ENCODE assay signal across 27 cellular contexts in the genomic region with DNA sequence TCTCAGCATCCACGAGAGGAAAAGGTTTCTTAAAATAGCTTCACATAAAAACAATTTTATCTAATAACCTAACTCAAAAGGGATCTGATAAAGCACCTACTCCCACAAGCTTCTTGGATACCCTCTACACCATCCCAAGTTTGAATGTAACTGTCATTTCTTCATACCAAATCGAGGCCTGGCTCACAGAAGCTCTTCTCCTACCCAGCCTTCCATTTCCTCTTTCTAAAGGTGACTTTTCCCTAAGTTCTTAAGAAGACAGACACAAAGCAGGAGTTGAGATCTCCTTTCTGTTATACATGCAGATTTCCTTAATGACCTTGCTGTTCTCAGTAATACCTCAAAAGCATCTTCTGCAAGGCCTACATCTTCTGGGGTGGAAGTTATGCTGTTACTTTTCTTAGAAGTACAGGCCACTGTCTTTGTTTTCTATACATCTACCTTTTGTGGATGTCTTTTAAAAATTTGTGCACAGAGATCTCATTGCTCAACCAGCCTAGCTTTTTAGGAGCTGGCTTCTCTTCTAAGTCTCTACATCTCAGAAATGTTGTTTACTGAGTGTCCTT. TPM values are rescaled to one million over a fixed set of nuclear protein-coding genes. Genes with fewer than 3 reads are reported as not detected.
DNase-seq lines count a peak whose midpoint lies in the region; ATAC-seq and TF ChIP-seq lines count a peak whose summit lies in the region.
"Had no signal": no experiment of that assay in that cellular context is flagged by ENCODE, and none has a peak within 500 bp of the region (broad histone marks: within the 10 kb centered on the region; RNA-seq: fewer than 3 reads in every experiment).

No MANE protein-coding gene starts in this region.

- H3K9me3 ChIP-seq in HUES48 (ENCODE audit: control insufficient read depth, insufficient read depth, low read length) (no peaks in the 10 kb centered on the region), OCI-LY7 (ENCODE audit: low read length) (no peaks in the 10 kb centered on the region)
- H3K9me3 ChIP-seq: ascending aorta, BLaER1, left lung, sigmoid colon had no signal

- no peaks in the 10 kb centered on the region for H3K79me2 ChIP-seq in OCI-LY7 (ENCODE audit: insufficient read depth, low read depth, low read length)

- H3K4me2 ChIP-seq in OCI-LY7 (ENCODE audit: low read length) = no peak overlapping the region
- H3K4me2 ChIP-seq: BLaER1 had no signal

- ATAC-seq in GM18861 (IDR thresholded peaks at IDR 0.05; ENCODE audit: unreplicated experiment) (no peak), HG02884 (IDR thresholded peaks at IDR 0.05; ENCODE audit: unreplicated experiment) (no peak)
- ATAC-seq: left lung had no signal

- H3K9me2 ChIP-seq in OCI-LY7 (ENCODE audit: insufficient read depth, low read length) = no peaks in the 10 kb centered on the region

- H3K4me3 ChIP-seq in HUES48 (ENCODE audit: low read depth, low read length) (no peak overlapping the region), OCI-LY7 (ENCODE audit: low read depth, low read length, poor library complexity, severe bottlenecking) (no peak overlapping the region)
- H3K4me3 ChIP-seq: ascending aorta, BLaER1, dorsolateral prefrontal cortex, left lung, sigmoid colon had no signal

- no peaks in the 10 kb centered on the region for H4K20me1 ChIP-seq in OCI-LY7 (ENCODE audit: insufficient read depth, low read length)
- H4K20me1 ChIP-seq: BLaER1 had no signal

- no peak overlapping the region for H3K9ac ChIP-seq in HUES48 (ENCODE audit: low read depth, low read length)
- H3K9ac ChIP-seq: BLaER1 had no signal

- POLR2A ChIA-PET in activated CD4-positive, alpha-beta memory T cell treated with anti-CD3 and anti-CD28 coated beads, Interleukin-2, amount 10 ng/mL, durations not matched to agents 7 days and 5 days (lab: Charles Lee) = interaction anchor here (1.2 to 6.4 kb wide), 4 partner anchors 28 to 45 kb away, joined by 3 to 83 read pairs (median 6); a partner anchor contains a TSS
- POLR2A ChIA-PET in activated CD4-positive, alpha-beta memory T cell treated with anti-CD3 and anti-CD28 coated beads for 36 hours (lab: Charles Lee) = interaction anchor here (0.6 to 1.1 kb wide), 2 partner anchors 37 to 372 kb away, joined by 3 to 4 read pairs; a partner anchor contains a TSS
- POLR2A ChIA-PET in OCI-LY7 (lab: Charles Lee) = interaction anchor here (0.5 to 4.0 kb wide), 14 partner anchors 11 to 1603 kb away, joined by 3 to 25 read pairs (median 4); no protein-coding TSS in a partner anchor

- H3K27ac Mint-ChIP-seq in activated CD4-positive, alpha-beta memory T cell treated with anti-CD3 and anti-CD28 coated beads, Interleukin-2, amount 10 ng/mL, durations not matched to agents 7 days and 5 days = peak overlapping the region; percentile 67
- no peak overlapping the region for H3K27ac Mint-ChIP-seq in activated CD4-positive, alpha-beta memory T cell treated with anti-CD3 and anti-CD28 coated beads for 36 hours
- no peak overlapping the region for H3K27ac Mint-ChIP-seq in neural crest cell (ENCODE audit: unreplicated experiment)
- H3K27ac Mint-ChIP-seq: nephron progenitor cell, progenitor cell of endocrine pancreas had no signal

- no TSS peak for BruUV-seq in OCI-LY7 (replicated peaks; lab: Mats Ljungman, UMichigan)

- H3K27ac ChIP-seq in HUES48 (ENCODE audit: low read depth, low read length) (peak overlapping the region; percentile 1), OCI-LY7 (ENCODE audit: low read depth, low read length, poor library complexity, severe bottlenecking) (no peak overlapping the region)
- H3K27ac ChIP-seq: BLaER1, epithelial cell of prostate, left lung, sigmoid colon had no signal

- H3K36me3 ChIP-seq in HUES48 (ENCODE audit: control insufficient read depth, insufficient read depth, low read length) = no peaks in the 10 kb centered on the region; the same call in 1 of the 2 replicates
- H3K36me3 ChIP-seq in OCI-LY7 (ENCODE audit: insufficient read depth, low read length) = no peaks in the 10 kb centered on the region
- H3K36me3 ChIP-seq: ascending aorta, left lung, sigmoid colon had no signal

- peaks cover 52% of the 10 kb centered on the region for H3K4me1 Mint-ChIP-seq in activated CD4-positive, alpha-beta memory T cell treated with anti-CD3 and anti-CD28 coated beads, Interleukin-2, amount 10 ng/mL, durations not matched to agents 7 days and 5 days
- H3K4me1 Mint-ChIP-seq in activated CD4-positive, alpha-beta memory T cell treated with anti-CD3 and anti-CD28 coated beads for 36 hours (ENCODE audit: low read depth) = peaks cover 18% of the 10 kb centered on the region
- H3K4me1 Mint-ChIP-seq in neural crest cell = peaks cover 28% of the 10 kb centered on the region

- H3K4me3 Mint-ChIP-seq in activated CD4-positive, alpha-beta memory T cell treated with anti-CD3 and anti-CD28 coated beads, Interleukin-2, amount 10 ng/mL, durations not matched to agents 7 days and 5 days = peak overlapping the region; percentile 2
- no peak overlapping the region for H3K4me3 Mint-ChIP-seq in activated CD4-positive, alpha-beta memory T cell treated with anti-CD3 and anti-CD28 coated beads for 36 hours
- peak overlapping the region; percentile 31 for H3K4me3 Mint-ChIP-seq in neural crest cell
- H3K4me3 Mint-ChIP-seq: nephron progenitor cell had no signal

- TF ChIP-seq CTCF in OCI-LY7 (conservative IDR thresholded peaks at IDR 0.05; ENCODE audit: low read length) (no peak), neural crest cell (conservative IDR thresholded peaks at IDR 0.05) (no peak)

- H3K4me1 ChIP-seq in HUES48 (ENCODE audit: control insufficient read depth, insufficient read depth, low read length) (peaks cover 13% of the 10 kb centered on the region), OCI-LY7 (ENCODE audit: insufficient read depth, low read length, poor library complexity, severe bottlenecking) (peaks cover 41% of the 10 kb centered on the region)

- intact Hi-C loops in activated CD4-positive, alpha-beta memory T cell treated with anti-CD3 and anti-CD28 coated beads for 36 hours (cut with micrococcal nuclease) = no loop called here
- intact Hi-C loops in OCI-LY7 (cut with micrococcal nuclease; ENCODE audit: unreplicated experiment) = no loop called here

- H3K36me3 Mint-ChIP-seq in activated CD4-positive, alpha-beta memory T cell treated with anti-CD3 and anti-CD28 coated beads, Interleukin-2, amount 10 ng/mL, durations not matched to agents 7 days and 5 days (ENCODE audit: low read depth) = peaks cover 6% of the 10 kb centered on the region
- H3K36me3 Mint-ChIP-seq in activated CD4-positive, alpha-beta memory T cell treated with anti-CD3 and anti-CD28 coated beads for 36 hours = no peaks in the 10 kb centered on the region
- peaks cover 9% of the 10 kb centered on the region for H3K36me3 Mint-ChIP-seq in neural crest cell (ENCODE audit: low read depth)

- H2AFZ ChIP-seq in OCI-LY7 (ENCODE audit: low read length) = 0 out of 2 replicates have a peak overlapping the region, but pooled peaks have one; percentile 13

- H3K27me3 Mint-ChIP-seq in activated CD4-positive, alpha-beta memory T cell treated with anti-CD3 and anti-CD28 coated beads, Interleukin-2, amount 10 ng/mL, durations not matched to agents 7 days and 5 days = no peaks in the 10 kb centered on the region
- no peaks in the 10 kb centered on the region for H3K27me3 Mint-ChIP-seq in activated CD4-positive, alpha-beta memory T cell treated with anti-CD3 and anti-CD28 coated beads for 36 hours
- H3K27me3 Mint-ChIP-seq in neural crest cell (ENCODE audit: low read depth) = no peaks in the 10 kb centered on the region

- CTCF ChIA-PET in activated CD4-positive, alpha-beta memory T cell treated with anti-CD3 and anti-CD28 coated beads, Interleukin-2, amount 10 ng/mL, durations not matched to agents 7 days and 5 days (lab: Charles Lee) = interaction anchor here (0.8 to 1.1 kb wide), 2 partner anchors 15 to 145 kb away, joined by 3 read pairs; no protein-coding TSS in a partner anchor
- CTCF ChIA-PET in activated CD4-positive, alpha-beta memory T cell treated with anti-CD3 and anti-CD28 coated beads for 36 hours (lab: Charles Lee) = interaction anchor here (0.7 kb wide), 1 partner anchor 426 kb away, joined by 3 read pairs; no protein-coding TSS in a partner anchor
- CTCF ChIA-PET in OCI-LY7 (lab: Charles Lee; ENCODE audit: unreplicated experiment) = interaction anchor here (0.6 kb wide), 1 partner anchor 55 kb away, joined by 4 read pairs; no protein-coding TSS in a partner anchor

- peaks cover 7% of the 10 kb centered on the region; the same call in 1 of the 2 replicates for H3K27me3 ChIP-seq in HUES48 (ENCODE audit: control insufficient read depth, insufficient read depth, low read length)
- H3K27me3 ChIP-seq: ascending aorta, BLaER1, dorsolateral prefrontal cortex, sigmoid colon had no signal

- no peaks in the 10 kb centered on the region for H3K9me3 Mint-ChIP-seq in activated CD4-positive, alpha-beta memory T cell treated with anti-CD3 and anti-CD28 coated beads, Interleukin-2, amount 10 ng/mL, durations not matched to agents 7 days and 5 days
- no peaks in the 10 kb centered on the region for H3K9me3 Mint-ChIP-seq in activated CD4-positive, alpha-beta memory T cell treated with anti-CD3 and anti-CD28 coated beads for 36 hours
- peaks cover 4% of the 10 kb centered on the region for H3K9me3 Mint-ChIP-seq in neural crest cell

- no peak for DNase-seq in activated CD4-positive, alpha-beta memory T cell treated with anti-CD3 and anti-CD28 coated beads, Interleukin-2, amount 10 ng/mL, durations not matched to agents 7 days and 5 days
- DNase-seq in activated CD4-positive, alpha-beta memory T cell treated with anti-CD3 and anti-CD28 coated beads for 36 hours = no peak
- DNase-seq in OCI-LY7 (ENCODE audit: low spot score) = no peak
- no peak for DNase-seq in neural crest cell (ENCODE audit: low read depth, low spot score)
- no peak for DNase-seq in HuH-7.5 (ENCODE audit: low spot score)
- DNase-seq: activated naive CD4-positive, alpha-beta T cell; activated T-cell treated with anti-CD3 and anti-CD28 coated beads, Interleukin-2, amount 50 U/mL, for 1 hour; COR-L47; DND-41; dorsolateral prefrontal cortex; H7; left lung; NCI-H1092; NCI-H1930; nephron progenitor cell; sigmoid colon; stimulated activated CD4-positive, alpha-beta T cell treated with anti-CD3 and anti-CD28 coated beads, Interleukin-15, amount 100 ng/mL, for 24 hours; trophoblast cell had no signal

RNA-seq across cellular contexts. Expression of a gene that starts 3.4 kb away (rescaled TPM):
- total RNA-seq in activated CD4-positive, alpha-beta memory T cell treated with anti-CD3 and anti-CD28 coated beads, Interleukin-2, amount 10 ng/mL, durations not matched to agents 7 days and 5 days = not detected
- under 1 TPM in 1 of 2 experiments, not detected in 1; 0.14 TPM for total RNA-seq in activated CD4-positive, alpha-beta memory T cell treated with anti-CD3 and anti-CD28 coated beads for 36 hours
- total RNA-seq in OCI-LY7 (2014; rRNA removed; shearing (Covaris generic)) = 0.08 and 0.47 TPM in 2 replicates
- total RNA-seq in OCI-LY7 (2022) (0.17 and 0.39 TPM in 2 replicates), neural crest cell (0.12 and 0.16 TPM in 2 replicates)
- total RNA-seq: ascending aorta, fibroblast of villous mesenchyme, H7, mononuclear cell, sigmoid colon had no signal

RNA-seq across cellular contexts. Expression of a gene that starts 3.4 kb away (rescaled TPM):
- total RNA-seq in activated CD4-positive, alpha-beta memory T cell treated with anti-CD3 and anti-CD28 coated beads, Interleukin-2, amount 10 ng/mL, durations not matched to agents 7 days and 5 days = 1 to 10 TPM; 5.6 to 6.0 TPM
- total RNA-seq in activated CD4-positive, alpha-beta memory T cell treated with anti-CD3 and anti-CD28 coated beads for 36 hours = 1 to 10 TPM; 2.8 to 2.9 TPM
- 2.2 and 2.8 TPM in 2 replicates for total RNA-seq in OCI-LY7 (2014; rRNA removed; shearing (Covaris generic))
- total RNA-seq in OCI-LY7 (2022) (3.3 and 3.9 TPM in 2 replicates), neural crest cell (8.6 and 10.1 TPM in 2 replicates)

RNA-seq across cellular contexts. Expression of a gene that starts 36.1 kb away (rescaled TPM):
- total RNA-seq in activated CD4-positive, alpha-beta memory T cell treated with anti-CD3 and anti-CD28 coated beads, Interleukin-2, amount 10 ng/mL, durations not matched to agents 7 days and 5 days = 10 to 100 TPM; 14.9 to 15.6 TPM
- total RNA-seq in activated CD4-positive, alpha-beta memory T cell treated with anti-CD3 and anti-CD28 coated beads for 36 hours = 10 to 100 TPM; 12.8 to 14.0 TPM
- total RNA-seq in OCI-LY7 (2014; rRNA removed; shearing (Covaris generic)) = 12.0 and 13.1 TPM in 2 replicates
- total RNA-seq in OCI-LY7 (2022) (12.1 and 12.2 TPM in 2 replicates), neural crest cell (15.0 and 15.7 TPM in 2 replicates)

RNA-seq across cellular contexts. Expression of a gene that starts 40.0 kb away (rescaled TPM):
- under 1 TPM; 0.43 to 0.58 TPM for total RNA-seq in activated CD4-positive, alpha-beta memory T cell treated with anti-CD3 and anti-CD28 coated beads, Interleukin-2, amount 10 ng/mL, durations not matched to agents 7 days and 5 days
- 1 to 10 TPM in 1 of 2 experiments, under 1 TPM in 1; 0.76 to 1.0 TPM for total RNA-seq in activated CD4-positive, alpha-beta memory T cell treated with anti-CD3 and anti-CD28 coated beads for 36 hours
- total RNA-seq in OCI-LY7 (2014; rRNA removed; shearing (Covaris generic)) = 0.39 TPM in 1 of 2 replicates, not detected in the other
- total RNA-seq in OCI-LY7 (2022) (0.42 and 1.2 TPM in 2 replicates), neural crest cell (1.5 TPM in 2 replicates)
- total RNA-seq: mononuclear cell had no signal

RNA-seq across cellular contexts. Expression of a gene that starts 44.5 kb away (rescaled TPM):
- total RNA-seq in activated CD4-positive, alpha-beta memory T cell treated with anti-CD3 and anti-CD28 coated beads, Interleukin-2, amount 10 ng/mL, durations not matched to agents 7 days and 5 days = 1 to 10 TPM; 1.9 to 4.0 TPM
- total RNA-seq in activated CD4-positive, alpha-beta memory T cell treated with anti-CD3 and anti-CD28 coated beads for 36 hours = 10 to 100 TPM; 11.5 to 19.2 TPM
- 143 and 210 TPM in 2 replicates for total RNA-seq in OCI-LY7 (2014; rRNA removed; shearing (Covaris generic))
- 10.7 and 15.9 TPM in 2 replicates for total RNA-seq in OCI-LY7 (2022)
- 16.2 and 19.5 TPM in 2 replicates for total RNA-seq in neural crest cell
